Comparison of ENCODE assay signal across 8 cellular contexts in genomic region chr21:31559368-31560119, GRCh38.
DNase-seq lines count a peak whose midpoint lies in the region; ATAC-seq, FAIRE-seq and TF ChIP-seq lines count a peak whose summit lies in the region.

No MANE protein-coding gene starts in this region.

- H3K4me1 Mint-ChIP-seq in activated naive CD4-positive, alpha-beta T cell treated with anti-CD3 and anti-CD28 coated beads, Interleukin-2, amount 50 U/mL, for 24 hours: peaks cover 30% of the 10 kb centered on the region

- H3K27ac ChIP-seq in SJSA1 (no peak overlapping the region), pancreas (no peak overlapping the region), thymus (ENCODE audit: low read depth) (peak overlapping the region; percentile 74)

- no peaks in the 10 kb centered on the region for H3K36me3 Mint-ChIP-seq in activated naive CD4-positive, alpha-beta T cell treated with anti-CD3 and anti-CD28 coated beads, Interleukin-2, amount 50 U/mL, for 24 hours

- no peak for FAIRE-seq in pancreas (lab: Jason Lieb, UNC)

- TF ChIP-seq CTCF in pancreas (IDR thresholded peaks at IDR 0.05): no peak

- H3K4me3 ChIP-seq in SJSA1: peak overlapping the region; percentile 82
- H3K4me3 ChIP-seq in pancreas: peak overlapping the region; percentile 31 to 56 (median 46)
- H3K4me3 ChIP-seq in thymus (ENCODE audit: low read length): peak overlapping the region; percentile 84

- peak overlapping the region; percentile 95 for H3K4me3 Mint-ChIP-seq in activated naive CD4-positive, alpha-beta T cell treated with anti-CD3 and anti-CD28 coated beads, Interleukin-2, amount 50 U/mL, for 24 hours

- peak overlapping the region; percentile 73 for H3K27ac Mint-ChIP-seq in activated naive CD4-positive, alpha-beta T cell treated with anti-CD3 and anti-CD28 coated beads, Interleukin-2, amount 50 U/mL, for 24 hours

- no peaks in the 10 kb centered on the region for H3K36me3 ChIP-seq in SJSA1
- no peaks in the 10 kb centered on the region for H3K36me3 ChIP-seq in pancreas
- H3K36me3 ChIP-seq in thymus (ENCODE audit: control insufficient read depth, insufficient read depth): no peaks in the 10 kb centered on the region

- no peaks in the 10 kb centered on the region for H3K9me3 Mint-ChIP-seq in activated naive CD4-positive, alpha-beta T cell treated with anti-CD3 and anti-CD28 coated beads, Interleukin-2, amount 50 U/mL, for 24 hours

- H3K4me1 ChIP-seq in SJSA1 (replicated peaks): peaks cover 23% of the 10 kb centered on the region
- no peaks in the 10 kb centered on the region for H3K4me1 ChIP-seq in pancreas
- H3K4me1 ChIP-seq in thymus (ENCODE audit: control insufficient read depth, insufficient read depth, low read length): peaks cover 20% of the 10 kb centered on the region

- 1 to 2% methylated on average over 52 to 54 of the region's 54 CpGs for WGBS in pancreas, 2 donors
- WGBS in thymus: 2% methylated on average over 54 of the region's 54 CpGs

- H3K9me3 ChIP-seq in SJSA1 (replicated peaks): no peaks in the 10 kb centered on the region
- H3K9me3 ChIP-seq in pancreas: no peaks in the 10 kb centered on the region
- no peaks in the 10 kb centered on the region for H3K9me3 ChIP-seq in thymus (ENCODE audit: control insufficient read depth)

- ATAC-seq in GM21528 (IDR thresholded peaks at IDR 0.05; ENCODE audit: low FRiP score, unreplicated experiment) (peak; percentile 89), pancreas (peak; percentile 87 to 93 (median 91))

- intact Hi-C loops in pancreas (cut with DNase I): no loop called here

- peaks cover 14% of the 10 kb centered on the region for H3K27me3 ChIP-seq in SJSA1 (replicated peaks)
- peaks cover 0 to 5% (median 5%) of the 10 kb centered on the region in 4 donors for H3K27me3 ChIP-seq in pancreas
- H3K27me3 ChIP-seq in thymus (ENCODE audit: control insufficient read depth, insufficient read depth): peaks cover 2% of the 10 kb centered on the region

- peaks cover 4% of the 10 kb centered on the region for H3K27me3 Mint-ChIP-seq in activated naive CD4-positive, alpha-beta T cell treated with anti-CD3 and anti-CD28 coated beads, Interleukin-2, amount 50 U/mL, for 24 hours

- DNase-seq in D341Med (ENCODE audit: low spot score) (peak; percentile 98), KG1 (lab: John Stamatoyannopoulos, UW) (peak; percentile 83), SJSA1 (ENCODE audit: low read depth in 1 of 2, low spot score in 2 of 2) (peak; percentile 98 to 99), glomerular endothelial cell (ENCODE audit: extremely low read depth, low read depth, low spot score) (peak; percentile 50), pancreas (peak; percentile 77 to 88 (median 85))
